ENCODE assay signal across 1 cellular context in genomic region chr19:38665219-38665931, GRCh38.
TF ChIP-seq lines count a peak whose summit lies in the region.

No MANE protein-coding gene starts in this region.

TF ChIP-seq in A549, 52 proteins besides CTCF, POLR2A, EP300 and RAD21 (continued from another document):
- TF ChIP-seq REST (IDR thresholded peaks at IDR 0.05) (no peak), ATOH8 (CRISPR knock-in tag; IDR thresholded peaks at IDR 0.05; ENCODE audit: low read depth) (no peak), HOXB5 (CRISPR knock-in tag; IDR thresholded peaks at IDR 0.05) (no peak), ZC3H11A (IDR thresholded peaks at IDR 0.05) (no peak), JUN (IDR thresholded peaks at IDR 0.05) (0 out of 5 replicates have a peak, but pooled peaks of 1 of the 2 experiments have one; percentile 0), CEBPB (IDR thresholded peaks at IDR 0.05) (no peak; a peak in 1 of 4 replicates), BHLHE40 (IDR thresholded peaks at IDR 0.05; ENCODE audit: low read depth, low read length) (no peak), ZNF302 (CRISPR knock-in tag; IDR thresholded peaks at IDR 0.05) (no peak), NFE2L2 (conservative IDR thresholded peaks at IDR 0.05; ENCODE audit: low read length) (no peak), MAX (IDR thresholded peaks at IDR 0.05) (no peak), EHF (CRISPR knock-in tag; IDR thresholded peaks at IDR 0.05) (no peak; the same call in 1 of the 2 replicates), FOSB (CRISPR knock-in tag; IDR thresholded peaks at IDR 0.05) (peak; percentile 27; the same call in 1 of the 2 replicates), GATA3 (IDR thresholded peaks at IDR 0.05; ENCODE audit: borderline replicate concordance) (no peak)
